Comparison of ENCODE assay signal across 8 cellular contexts in the genomic region with DNA sequence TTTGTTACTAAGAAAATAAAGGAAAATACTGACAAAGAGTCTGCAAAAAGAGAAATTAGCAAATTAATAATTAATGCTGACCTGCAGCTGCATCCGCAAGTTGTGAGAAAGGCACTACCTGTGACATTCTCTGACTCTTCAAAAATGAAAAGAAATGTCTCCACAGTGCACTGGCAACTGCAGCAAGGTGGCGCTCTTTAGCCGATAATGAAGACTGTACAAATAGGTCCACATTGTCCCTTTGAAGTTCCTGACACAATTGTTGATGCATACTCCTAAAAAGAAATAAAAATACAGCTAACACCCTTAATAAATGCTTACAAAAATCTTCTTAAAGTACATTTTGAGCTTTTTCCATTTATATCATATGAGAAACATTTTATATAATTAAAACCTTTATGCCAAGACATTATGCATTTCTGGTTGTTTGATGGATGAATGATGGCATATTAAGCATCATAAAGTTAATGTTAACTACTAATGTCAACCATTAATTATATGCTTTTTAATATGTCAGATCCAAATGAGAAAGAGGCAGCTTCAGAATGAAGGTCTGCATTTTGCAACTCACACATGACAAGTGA.
A peak's percentile ranks its signal among the peaks of the same experiment; 100 is the strongest.
DNase-seq lines count a peak whose midpoint lies in the region; ATAC-seq and TF ChIP-seq lines count a peak whose summit lies in the region.

No MANE protein-coding gene starts in this region.

- H3K27me3 Mint-ChIP-seq in glutamatergic neuron (ENCODE audit: unreplicated experiment) = no peaks in the 10 kb centered on the region

- H3K9me3 Mint-ChIP-seq in glutamatergic neuron (ENCODE audit: unreplicated experiment) = no peaks in the 10 kb centered on the region

- no peaks in the 10 kb centered on the region for H3K4me1 Mint-ChIP-seq in glutamatergic neuron (ENCODE audit: low read depth, unreplicated experiment)

- no peaks in the 10 kb centered on the region for H3K36me3 ChIP-seq in GM06990 (ENCODE audit: control insufficient read depth, insufficient read depth, low read length)

- in situ Hi-C loops in SK-MEL-5 (cut with HindIII; ENCODE audit: low pct_unique_long_range_greater_than_20kb, low sequenced_read_pairs) = no loop called here

- H3K4me3 Mint-ChIP-seq in glutamatergic neuron (ENCODE audit: unreplicated experiment) = no peak overlapping the region

- H3K27me3 ChIP-seq in GM06990 (replicated peaks; ENCODE audit: control insufficient read depth, insufficient read depth, low read length) = no peaks in the 10 kb centered on the region

- peak; percentile 87 for TF ChIP-seq CTCF in GM06990 (IDR thresholded peaks at IDR 0.05; ENCODE audit: insufficient read depth, low read length, poor library complexity, severe bottlenecking)
- peak; percentile 87 for TF ChIP-seq CTCF in glutamatergic neuron (IDR thresholded peaks at IDR 0.05; ENCODE audit: partially characterized antibody, unreplicated experiment)

- no peak overlapping the region for H3K27ac Mint-ChIP-seq in glutamatergic neuron (ENCODE audit: unreplicated experiment)

- no peak overlapping the region for H3K4me3 ChIP-seq in GM06990 (replicated peaks; ENCODE audit: low read depth, low read length)

- ATAC-seq in GM21825 (IDR thresholded peaks at IDR 0.05; ENCODE audit: unreplicated experiment) = peak; percentile 84

- DNase-seq in GM06990 (ENCODE audit: extremely low read depth, insufficient read length) = peak; percentile 30
- peak; percentile 6 for DNase-seq in KG1 (lab: John Stamatoyannopoulos, UW)
- peak; percentile 77 for DNase-seq in SK-MEL-5 (ENCODE audit: low read depth, low spot score)
- peak in 3 of 4 experiments; percentile 17 to 48 (median 36) for DNase-seq in activated naive CD4-positive, alpha-beta T cell (lab: John Stamatoyannopoulos, UW)
- DNase-seq in glutamatergic neuron = peak; percentile 77
- DNase-seq in putamen (ENCODE audit: low spot score) = peak; percentile 74
- DNase-seq in 8988T = no peak

- no peaks in the 10 kb centered on the region for H3K36me3 Mint-ChIP-seq in glutamatergic neuron (ENCODE audit: unreplicated experiment)
